ENCODE assay signal across 1 cellular context in genomic region chr11:47177846-47178245, GRCh38.
TF ChIP-seq lines count a peak whose summit lies in the region.

No MANE protein-coding gene starts in this region.

TF ChIP-seq in IMR-90, 13 proteins besides CTCF, POLR2A, EP300 and RAD21 (continued from another document):
- TF ChIP-seq ELK1 (IDR thresholded peaks at IDR 0.05; ENCODE audit: borderline replicate concordance, low read depth, low read length) (no peak), RCOR1 (IDR thresholded peaks at IDR 0.05; ENCODE audit: insufficient replicate concordance, low read length) (no peak), USF2 (IDR thresholded peaks at IDR 0.05; ENCODE audit: low read depth, low read length) (no peak), CHD1 (IDR thresholded peaks at IDR 0.05; ENCODE audit: low read depth, low read length) (no peak)
